ENCODE assay signal across 20 cellular contexts in genomic region chr2:238418999-238419546, GRCh38. TPM values are rescaled to one million over a fixed set of nuclear protein-coding genes. Genes with fewer than 3 reads are reported as not detected.
DNase-seq lines count a peak whose midpoint lies in the region; ATAC-seq and TF ChIP-seq lines count a peak whose summit lies in the region.
"Had no signal": no experiment of that assay in that cellular context is flagged by ENCODE, and none has a peak within 500 bp of the region (broad histone marks: within the 10 kb centered on the region; RNA-seq: fewer than 3 reads in every experiment).

No MANE protein-coding gene starts in this region.

- CTCF ChIA-PET in AG04450 (lab: Charles Lee) (no interaction called here), IMR-90 (lab: Yijun Ruan, JAX) (no interaction called here)

- peaks cover under 1% of the 10 kb centered on the region for H3K27me3 Mint-ChIP-seq in nephron progenitor cell (ENCODE audit: low read depth, poor library complexity)
- H3K27me3 Mint-ChIP-seq: CD8-positive, alpha-beta memory T cell had no signal

- no peak overlapping the region for H3K23ac ChIP-seq in IMR-90 (ENCODE audit: low read depth, low read length)

- H2BK15ac ChIP-seq in IMR-90 (ENCODE audit: low read depth, low read length): no peak overlapping the region

- intact Hi-C loops in IMR-90 (cut with micrococcal nuclease): no loop called here

- H2BK20ac ChIP-seq in IMR-90 (ENCODE audit: low read depth, low read length): no peak overlapping the region

- H3K4me1 ChIP-seq in IMR-90 (ENCODE audit: control insufficient read depth, insufficient read depth, low read length): peaks cover 16% of the 10 kb centered on the region
- H3K4me1 ChIP-seq in foreskin keratinocyte: no peaks in the 10 kb centered on the region
- H3K4me1 ChIP-seq: BE2C had no signal

- H3K4me3 ChIP-seq in AG04450 (ENCODE audit: low read depth, low read length) (no peak overlapping the region), IMR-90 (ENCODE audit: insufficient read depth, low read depth, low read length) (no peak overlapping the region), choroid plexus epithelial cell (ENCODE audit: low read depth, low read length) (no peak overlapping the region)
- H3K4me3 ChIP-seq: GM23338 had no signal

- peaks cover 17% of the 10 kb centered on the region for H3K9me3 Mint-ChIP-seq in nephron progenitor cell

- H3K27me3 ChIP-seq in AG04450 (ENCODE audit: control insufficient read depth, insufficient read depth, low read length) (no peaks in the 10 kb centered on the region), IMR-90 (ENCODE audit: control insufficient read depth, insufficient read depth, low read length) (no peaks in the 10 kb centered on the region), foreskin keratinocyte (peaks cover 7% of the 10 kb centered on the region)
- H3K27me3 ChIP-seq: BE2C had no signal

- ATAC-seq in IMR-90 (ENCODE audit: low read depth): peak; percentile 53
- ATAC-seq in foreskin keratinocyte: no peak
- ATAC-seq in HG03159 (IDR thresholded peaks at IDR 0.05; ENCODE audit: unreplicated experiment): no peak
- ATAC-seq: GM23338, HepG2 had no signal

- no peak overlapping the region for H3K4ac ChIP-seq in IMR-90 (ENCODE audit: low read depth, low read length)

- no peak overlapping the region for H4K91ac ChIP-seq in IMR-90 (ENCODE audit: insufficient read depth, low read depth, low read length)

- no peak for TF ChIP-seq POLR2A in IMR-90 (IDR thresholded peaks at IDR 0.05; ENCODE audit: low read depth, low read length)

- H2BK5ac ChIP-seq in IMR-90 (ENCODE audit: low read depth, low read length, poor library complexity, severe bottlenecking): peak overlapping the region; percentile 81

- H3K9me3 ChIP-seq in AG04450 (ENCODE audit: control insufficient read depth, insufficient read depth, low read length) (peaks cover 12% of the 10 kb centered on the region), IMR-90 (ENCODE audit: control insufficient read depth, insufficient read depth, low read length) (no peaks in the 10 kb centered on the region; the same call in 1 of the 2 replicates)
- H3K9me3 ChIP-seq: BE2C had no signal

- dilution Hi-C loops in IMR-90 (cut with HindIII; ENCODE audit: low sequenced_read_pairs, unreplicated experiment): no loop called here

- TF ChIP-seq RAD21 in IMR-90 (IDR thresholded peaks at IDR 0.05; ENCODE audit: low read length): no peak

- POLR2A ChIA-PET in AG04450 (lab: Yijun Ruan, JAX): no interaction called here
- POLR2A ChIA-PET in IMR-90 (lab: Charles Lee; ENCODE audit: unreplicated experiment): no interaction called here

- no peak overlapping the region for H2AFZ ChIP-seq in IMR-90 (replicated peaks; ENCODE audit: low read length, poor library complexity)
- H2AFZ ChIP-seq: GM23338 had no signal

- in situ Hi-C loops in IMR-90 (cut with MboI; ENCODE audit: low sequenced_read_pairs): no loop called here

- H3K79me1 ChIP-seq in IMR-90 (ENCODE audit: low read depth in 1 of 2, low read length in 2 of 2): 0 out of 4 replicates have a peak, but pooled peaks cover 0 to 2% of the 10 kb centered on the region in 2 experiments

- H4K20me1 ChIP-seq in IMR-90 (ENCODE audit: insufficient read depth, low read length): no peaks in the 10 kb centered on the region

- H2AK5ac ChIP-seq in IMR-90 (ENCODE audit: low read depth, low read length): no peak overlapping the region

- no peak overlapping the region for H3K27ac ChIP-seq in AG04450 (ENCODE audit: low read depth, low read length)
- no peak overlapping the region for H3K27ac ChIP-seq in IMR-90 (ENCODE audit: insufficient read depth, low read length)
- H3K27ac ChIP-seq in foreskin keratinocyte: no peak overlapping the region

- no peaks in the 10 kb centered on the region for H3K36me3 ChIP-seq in IMR-90 (ENCODE audit: control insufficient read depth, insufficient read depth, low read length)
- H3K36me3 ChIP-seq: BE2C had no signal

- no peak overlapping the region for H3K14ac ChIP-seq in IMR-90 (replicated peaks; ENCODE audit: low read depth, low read length)

- peaks cover 45% of the 10 kb centered on the region for H3K4me1 Mint-ChIP-seq in nephron progenitor cell

- DNase-seq in AG04450 (ENCODE audit: low read depth, low spot score): peak; percentile 42
- DNase-seq in IMR-90: peak; percentile 60
- DNase-seq in choroid plexus epithelial cell (ENCODE audit: low read depth): peak; percentile 45
- DNase-seq in nephron progenitor cell: no peak
- DNase-seq in ureter (ENCODE audit: low spot score): no peak
- no peak for DNase-seq in foreskin keratinocyte
- no peak for DNase-seq in SKM-1 treated with dmso at 0.1 percent for 144 hours (lab: John Stamatoyannopoulos, UW; ENCODE audit: unreplicated experiment)
- DNase-seq: 8988T; BE2C; C1 segment of cervical spinal cord; CD4-positive, CD25-positive, alpha-beta regulatory T cell; CD8-positive, alpha-beta memory T cell; COR-L47; DMS 273 treated with DMSO at 0.1 percent for 48 hours; DND-41; GDM1; HCEC 1CT had no signal

- no CpG with 5 or more reads among the region's 2 CpGs for WGBS in IMR-90 (ENCODE audit: extremely low coverage in 2 of 2, insufficient read length in 1 of 2), 2 experiments

- peaks cover 8% of the 10 kb centered on the region; the same call in 1 of the 2 replicates for H3K9me1 ChIP-seq in IMR-90 (ENCODE audit: insufficient read depth, low read length)

- peaks cover 14% of the 10 kb centered on the region for H3K36me3 Mint-ChIP-seq in nephron progenitor cell (ENCODE audit: low read depth)
- H3K36me3 Mint-ChIP-seq: CD4-positive, CD25-positive, alpha-beta regulatory T cell had no signal

- H3K4me3 Mint-ChIP-seq in nephron progenitor cell: peak overlapping the region; percentile 62
- H3K4me3 Mint-ChIP-seq: CD4-positive, CD25-positive, alpha-beta regulatory T cell; CD8-positive, alpha-beta memory T cell; GM23338 had no signal

- H3K9ac ChIP-seq in IMR-90 (ENCODE audit: low read depth, low read length): no peak overlapping the region

- H4K8ac ChIP-seq in IMR-90 (ENCODE audit: low read depth in 2 of 2, low read length in 2 of 2): no peak overlapping the region

- H2AK9ac ChIP-seq in IMR-90 (replicated peaks; ENCODE audit: low read depth, low read length, poor library complexity): no peak overlapping the region

- no peak overlapping the region; the same call in 1 of the 2 replicates for H3K18ac ChIP-seq in IMR-90 (ENCODE audit: low read depth, low read length)

- peak overlapping the region; percentile 26; the same call in 1 of the 2 replicates for H2BK120ac ChIP-seq in IMR-90 (ENCODE audit: low read depth, low read length)

- peak overlapping the region; percentile 33; the same call in 1 of the 2 replicates for H3K4me2 ChIP-seq in IMR-90 (ENCODE audit: low read depth, low read length)
- H3K4me2 ChIP-seq: GM23338 had no signal

- TF ChIP-seq CTCF in AG04450 (IDR thresholded peaks at IDR 0.05; ENCODE audit: low read depth, low read length) (no peak), IMR-90 (conservative IDR thresholded peaks at IDR 0.05; ENCODE audit: low read depth, low read length) (no peak), choroid plexus epithelial cell (conservative IDR thresholded peaks at IDR 0.05; ENCODE audit: low read depth, low read length) (no peak), nephron progenitor cell (IDR thresholded peaks at IDR 0.05) (no peak), foreskin keratinocyte (conservative IDR thresholded peaks at IDR 0.05) (no peak)

- H3K27ac Mint-ChIP-seq in nephron progenitor cell: peak overlapping the region; percentile 95
- H3K27ac Mint-ChIP-seq: GM23338 had no signal

- BruUV-seq in IMR-90 (replicated peaks; lab: Mats Ljungman, UMichigan): no TSS peak

- H4K5ac ChIP-seq in IMR-90 (ENCODE audit: low read depth, low read length): no peak overlapping the region

- no peak overlapping the region for H3K56ac ChIP-seq in IMR-90 (ENCODE audit: extremely low read depth, insufficient read depth, low read length)

TF ChIP-seq in IMR-90, 13 proteins besides CTCF, POLR2A, EP300 and RAD21 (continues in another document):
- TF ChIP-seq SMC3 (IDR thresholded peaks at IDR 0.05; ENCODE audit: low read depth, low read length) (no peak), MAZ (IDR thresholded peaks at IDR 0.05; ENCODE audit: borderline replicate concordance, low read depth, low read length) (no peak), RCOR1 (IDR thresholded peaks at IDR 0.05; ENCODE audit: insufficient replicate concordance, low read length) (no peak), FOS (IDR thresholded peaks at IDR 0.05; ENCODE audit: low read depth, low read length) (no peak), USF2 (IDR thresholded peaks at IDR 0.05; ENCODE audit: low read depth, low read length) (no peak), CEBPB (IDR thresholded peaks at IDR 0.05; ENCODE audit: low read depth, low read length) (no peak), BHLHE40 (IDR thresholded peaks at IDR 0.05; ENCODE audit: low read depth, low read length) (no peak), MAFK (IDR thresholded peaks at IDR 0.05; ENCODE audit: low read depth, low read length) (no peak), RFX5 (IDR thresholded peaks at IDR 0.05; ENCODE audit: low read depth, low read length) (no peak), CHD1 (IDR thresholded peaks at IDR 0.05; ENCODE audit: low read depth, low read length) (no peak), NFE2L2 (IDR thresholded peaks at IDR 0.05; ENCODE audit: low read depth, low read length) (no peak)

RNA-seq across cellular contexts. Expression of gene ASB1, which starts 7.7 kb away (rescaled TPM):
- polyA plus RNA-seq in AG04450 (2011; rRNA removed) (29.8 and 30.5 TPM in 2 replicates), IMR-90 (2012; rRNA removed) (37.3 and 39.6 TPM in 2 replicates), foreskin keratinocyte (40.5 and 42.5 TPM in 2 replicates)
- polyA minus RNA-seq in AG04450 (2011; rRNA and poly(A)+ RNA removed): 25.0 and 35.0 TPM in 2 replicates
- total RNA-seq in IMR-90 (2012; rRNA removed) (21.4 and 23.5 TPM in 2 replicates), ureter (26.2 TPM), foreskin keratinocyte (28.9 and 34.3 TPM in 2 replicates)
- polyA plus RNA-seq in IMR-90 (2012; cell fraction: cytosol; rRNA removed): 29.3 and 37.4 TPM in 2 replicates
- 61.9 and 87.8 TPM in 2 replicates for polyA plus RNA-seq in IMR-90 (2012; cell fraction: nucleus; rRNA removed; ENCODE audit: low replicate concordance)

Comparison
In these comparisons a context has a peak if more than half of its experiments do, and no peak if none do; other contexts are left out.
1. DNase-seq: peak in AG04450 (single experiment), IMR-90 (single experiment) and choroid plexus epithelial cell (single experiment); none in nephron progenitor cell (single experiment), ureter (single experiment), foreskin keratinocyte (0 of 2) and SKM-1 treated with dmso at 0.1 percent for 144 hours (single experiment).